In the genomic region with DNA sequence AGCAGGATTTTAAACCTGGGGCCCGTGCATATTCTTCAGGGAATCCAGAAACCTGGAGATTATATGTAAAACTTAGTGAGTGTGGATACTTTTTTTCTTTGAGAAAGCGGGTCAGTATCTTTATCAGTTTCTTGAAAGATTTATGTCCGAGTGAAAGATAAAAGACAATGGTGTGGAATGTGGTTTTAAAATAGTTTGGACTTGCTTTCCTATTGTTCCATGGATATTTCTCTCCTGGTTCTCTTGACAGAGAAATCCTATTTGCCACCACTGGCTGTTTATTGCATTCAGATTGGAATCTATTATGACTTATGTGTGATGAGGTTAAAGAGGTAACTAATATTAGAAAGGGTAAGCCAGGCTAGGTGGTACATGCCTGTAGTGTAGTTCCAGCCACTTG, we compare ENCODE assay signal across 1 cellular context.
TF ChIP-seq lines count a peak whose summit lies in the region.

No MANE protein-coding gene starts in this region.

TF ChIP-seq in WTC11, 78 proteins besides CTCF, POLR2A, EP300 and RAD21 (continued from another document):
- TF ChIP-seq, protein P1, sequence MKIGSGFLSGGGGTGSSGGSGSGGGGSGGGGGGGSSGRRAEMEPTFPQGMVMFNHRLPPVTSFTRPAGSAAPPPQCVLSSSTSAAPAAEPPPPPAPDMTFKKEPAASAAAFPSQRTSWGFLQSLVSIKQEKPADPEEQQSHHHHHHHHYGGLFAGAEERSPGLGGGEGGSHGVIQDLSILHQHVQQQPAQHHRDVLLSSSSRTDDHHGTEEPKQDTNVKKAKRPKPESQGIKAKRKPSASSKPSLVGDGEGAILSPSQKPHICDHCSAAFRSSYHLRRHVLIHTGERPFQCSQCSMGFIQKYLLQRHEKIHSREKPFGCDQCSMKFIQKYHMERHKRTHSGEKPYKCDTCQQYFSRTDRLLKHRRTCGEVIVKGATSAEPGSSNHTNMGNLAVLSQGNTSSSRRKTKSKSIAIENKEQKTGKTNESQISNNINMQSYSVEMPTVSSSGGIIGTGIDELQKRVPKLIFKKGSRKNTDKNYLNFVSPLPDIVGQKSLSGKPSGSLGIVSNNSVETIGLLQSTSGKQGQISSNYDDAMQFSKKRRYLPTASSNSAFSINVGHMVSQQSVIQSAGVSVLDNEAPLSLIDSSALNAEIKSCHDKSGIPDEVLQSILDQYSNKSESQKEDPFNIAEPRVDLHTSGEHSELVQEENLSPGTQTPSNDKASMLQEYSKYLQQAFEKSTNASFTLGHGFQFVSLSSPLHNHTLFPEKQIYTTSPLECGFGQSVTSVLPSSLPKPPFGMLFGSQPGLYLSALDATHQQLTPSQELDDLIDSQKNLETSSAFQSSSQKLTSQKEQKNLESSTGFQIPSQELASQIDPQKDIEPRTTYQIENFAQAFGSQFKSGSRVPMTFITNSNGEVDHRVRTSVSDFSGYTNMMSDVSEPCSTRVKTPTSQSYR (CRISPR knock-in tag; IDR thresholded peaks at IDR 0.05): no peak
